26 cellular contexts compared by ENCODE assay signal in genomic region chr5:13403351-13403750, GRCh38.
"Had no signal": no experiment of that assay in that cellular context is flagged by ENCODE, and none has a peak within 500 bp of the region (broad histone marks: within the 10 kb centered on the region; RNA-seq: fewer than 3 reads in every experiment).

No MANE protein-coding gene starts in this region.

- DNase-seq: activated CD4-positive, alpha-beta T cell treated with anti-CD3 and anti-CD28 coated beads, Interleukin-2, amount 10 ng/mL, durations not matched to agents 24 days and 14 days; activated CD8-positive, alpha-beta T cell treated with anti-CD3 and anti-CD28 coated beads for 36 hours; activated naive CD4-positive, alpha-beta T cell treated with Interleukin-2 at 50 U/mL for 16 hours; activated T-cell treated with anti-CD3 and anti-CD28 coated beads, Interleukin-2, amount 50 U/mL, for 24 hours; effector CD8-positive, alpha-beta T cell; gastrocnemius medialis; head of caudate nucleus; midbrain; nephron progenitor cell; right cardiac atrium; small intestine; stimulated activated CD4-positive, alpha-beta T cell treated with anti-CD3 and anti-CD28 coated beads, Interleukin-15, amount 100 ng/mL, for 24 hours; stimulated activated CD4-positive, alpha-beta T cell treated with anti-CD3 and anti-CD28 coated beads, Interleukin-2, amount 100 ng/mL, for 48 hours; stimulated activated naive CD8-positive, alpha-beta T cell treated with anti-CD3 and anti-CD28 coated beads, Interleukin-15, amount 100 ng/mL, for 72 hours; T1000; trophoblast cell had no signal

- H3K4me1 ChIP-seq: gastrocnemius medialis, suprapubic skin, vagina had no signal

- FAIRE-seq: keratinocyte, small intestine had no signal

- H3K36me3 ChIP-seq: cardiac muscle cell, gastrocnemius medialis, suprapubic skin, vagina had no signal

- H3K27ac ChIP-seq: cardiac muscle cell, gastrocnemius medialis, suprapubic skin, vagina had no signal

- ATAC-seq: activated CD8-positive, alpha-beta T cell treated with anti-CD3 and anti-CD28 coated beads for 36 hours; esophagus mucosa; gastrocnemius medialis; left lobe of liver; right cardiac atrium; stimulated activated naive CD8-positive, alpha-beta T cell treated with anti-CD3 and anti-CD28 coated beads, Interleukin-15, amount 100 ng/mL, for 72 hours had no signal

- H3K4me3 ChIP-seq: cardiac muscle cell, gastrocnemius medialis, lung, suprapubic skin, vagina had no signal

- H3K4me1 Mint-ChIP-seq: activated CD4-positive, alpha-beta T cell treated with anti-CD3 and anti-CD28 coated beads, Interleukin-2, amount 10 ng/mL, durations not matched to agents 24 days and 14 days; nephron progenitor cell; stimulated activated naive CD8-positive, alpha-beta T cell treated with anti-CD3 and anti-CD28 coated beads, Interleukin-15, amount 100 ng/mL, for 72 hours had no signal

- H3K4me3 Mint-ChIP-seq: activated CD4-positive, alpha-beta T cell treated with anti-CD3 and anti-CD28 coated beads, Interleukin-2, amount 10 ng/mL, durations not matched to agents 24 days and 14 days; activated CD8-positive, alpha-beta T cell treated with anti-CD3 and anti-CD28 coated beads for 36 hours; activated T-cell treated with anti-CD3 and anti-CD28 coated beads, Interleukin-2, amount 50 U/mL, for 24 hours; dendritic cell treated with granulocyte-macrophage colony-stimulating factor and Interleukin-4, amounts not matched to agents 40 ng/mL and 50 ng/mL, for 4 days; nephron progenitor cell; stimulated activated naive CD8-positive, alpha-beta T cell treated with anti-CD3 and anti-CD28 coated beads, Interleukin-15, amount 100 ng/mL, for 72 hours had no signal

- H3K9me3 Mint-ChIP-seq: nephron progenitor cell had no signal

- H3K27ac Mint-ChIP-seq: activated CD4-positive, alpha-beta T cell treated with anti-CD3 and anti-CD28 coated beads, Interleukin-2, amount 10 ng/mL, durations not matched to agents 24 days and 14 days; activated CD8-positive, alpha-beta T cell treated with anti-CD3 and anti-CD28 coated beads for 36 hours; activated T-cell treated with anti-CD3 and anti-CD28 coated beads, Interleukin-2, amount 50 U/mL, for 24 hours; activated T-helper 2 cell treated with anti-CD3 and anti-CD28 coated beads, Interferon-gamma antibody, Interleukin-2, Interleukin-4, amounts not matched to agents 10 μg/mL and 5 μg/mL and 100 μg/mL, durations not matched to agents 14 hours and 24 hours and 36 hours; dendritic cell treated with granulocyte-macrophage colony-stimulating factor and Interleukin-4, amounts not matched to agents 40 ng/mL and 50 ng/mL, for 4 days; nephron progenitor cell; progenitor cell of endocrine pancreas; stimulated activated naive CD8-positive, alpha-beta T cell treated with anti-CD3 and anti-CD28 coated beads, Interleukin-15, amount 100 ng/mL, for 72 hours had no signal

- H3K27me3 ChIP-seq: cardiac muscle cell, gastrocnemius medialis, suprapubic skin, vagina had no signal

- H3K9me3 ChIP-seq: gastrocnemius medialis, suprapubic skin, vagina had no signal

- H3K27me3 Mint-ChIP-seq: activated CD4-positive, alpha-beta T cell treated with anti-CD3 and anti-CD28 coated beads, Interleukin-2, amount 10 ng/mL, durations not matched to agents 24 days and 14 days; activated CD8-positive, alpha-beta T cell treated with anti-CD3 and anti-CD28 coated beads for 36 hours; activated T-cell treated with anti-CD3 and anti-CD28 coated beads, Interleukin-2, amount 50 U/mL, for 24 hours; dendritic cell treated with granulocyte-macrophage colony-stimulating factor and Interleukin-4, amounts not matched to agents 40 ng/mL and 50 ng/mL, for 4 days; progenitor cell of endocrine pancreas; stimulated activated naive CD8-positive, alpha-beta T cell treated with anti-CD3 and anti-CD28 coated beads, Interleukin-15, amount 100 ng/mL, for 72 hours had no signal
